In genomic region chr18:12747530-12748315, GRCh38 we compare ENCODE assay signal across 15 cellular contexts. TPM values are rescaled to one million over a fixed set of nuclear protein-coding genes. Genes with fewer than 3 reads are reported as not detected.
DNase-seq lines count a peak whose midpoint lies in the region; ATAC-seq and TF ChIP-seq lines count a peak whose summit lies in the region.
"Had no signal": no experiment of that assay in that cellular context is flagged by ENCODE, and none has a peak within 500 bp of the region (broad histone marks: within the 10 kb centered on the region; RNA-seq: fewer than 3 reads in every experiment).

No MANE protein-coding gene starts in this region.

- H2AFZ ChIP-seq in IMR-90 (replicated peaks; ENCODE audit: low read length, poor library complexity): peak overlapping the region; percentile 34
- H2AFZ ChIP-seq: GM23248 had no signal

- dilution Hi-C loops in IMR-90 (cut with HindIII; ENCODE audit: low sequenced_read_pairs, unreplicated experiment): no loop called here

- H3K36me3 Mint-ChIP-seq in activated T-helper 1 cell treated with anti-CD3 and anti-CD28 coated beads, Interleukin-12 subunit alpha, Interleukin-12 subunit beta, Interleukin-2, Interleukin-4 antibody, amounts not matched to agents 30 ng/mL and 10 ng/mL and 1 ng/mL, durations not matched to agents 14 hours and 24 hours and 36 hours (ENCODE audit: low read depth): peaks cover 4% of the 10 kb centered on the region

- H2AK5ac ChIP-seq in IMR-90 (ENCODE audit: low read depth, low read length): 0 out of 2 replicates have a peak overlapping the region, but pooled peaks have one; percentile 40

- DNase-seq in IMR-90 (peak; percentile 10), left lobe of liver (ENCODE audit: low spot score) (peak; percentile 5), HK-2 (ENCODE audit: unreplicated experiment) (no peak), right atrium auricular region (ENCODE audit: low spot score) (no peak)
- DNase-seq in activated T-helper 1 cell treated with anti-CD3 and anti-CD28 coated beads, Interleukin-12 subunit alpha, Interleukin-12 subunit beta, Interleukin-2, Interleukin-4 antibody, amounts not matched to agents 30 ng/mL and 10 ng/mL and 1 ng/mL, durations not matched to agents 14 hours and 24 hours and 36 hours (ENCODE audit: low spot score): no peak
- DNase-seq: COR-L47; GM23248; NCI-H1417; NCI-H187 treated with DMSO at 0.1 percent for 48 hours; NCI-H526 treated with DMSO at 0.1 percent for 48 hours; NK-92 treated with Interleukin-12 subunit alpha and Interleukin-12 subunit beta, amount 100 ng/mL, for 24 hours had no signal

- no peak overlapping the region for H2BK20ac ChIP-seq in IMR-90 (ENCODE audit: low read depth, low read length)

- no peak overlapping the region for H3K4ac ChIP-seq in IMR-90 (ENCODE audit: low read depth, low read length)

- BruUV-seq in IMR-90 (replicated peaks; lab: Mats Ljungman, UMichigan): no TSS peak

- no peak overlapping the region for H2BK5ac ChIP-seq in IMR-90 (ENCODE audit: low read depth, low read length, poor library complexity, severe bottlenecking)

- POLR2A ChIA-PET in IMR-90 (lab: Charles Lee; ENCODE audit: unreplicated experiment): interaction anchor here (0.6 kb wide), 1 partner anchor 136 kb away, joined by 7 read pairs; no protein-coding TSS in a partner anchor

- H2BK15ac ChIP-seq in IMR-90 (ENCODE audit: low read depth, low read length): no peak overlapping the region

- H3K27ac ChIP-seq in BLaER1 (no peak overlapping the region), IMR-90 (ENCODE audit: insufficient read depth, low read length) (no peak overlapping the region), right atrium auricular region (no peak overlapping the region)
- H3K27ac ChIP-seq: GM23248, SK-N-MC had no signal

- no peaks in the 10 kb centered on the region for H3K9me3 Mint-ChIP-seq in activated T-helper 1 cell treated with anti-CD3 and anti-CD28 coated beads, Interleukin-12 subunit alpha, Interleukin-12 subunit beta, Interleukin-2, Interleukin-4 antibody, amounts not matched to agents 30 ng/mL and 10 ng/mL and 1 ng/mL, durations not matched to agents 14 hours and 24 hours and 36 hours

- no CpG with 5 or more reads among the region's 8 CpGs for WGBS in IMR-90 (ENCODE audit: extremely low coverage in 2 of 2, insufficient read length in 1 of 2), 2 experiments

- H3K27me3 Mint-ChIP-seq in activated T-helper 1 cell treated with anti-CD3 and anti-CD28 coated beads, Interleukin-12 subunit alpha, Interleukin-12 subunit beta, Interleukin-2, Interleukin-4 antibody, amounts not matched to agents 30 ng/mL and 10 ng/mL and 1 ng/mL, durations not matched to agents 14 hours and 24 hours and 36 hours (ENCODE audit: insufficient read depth): no peaks in the 10 kb centered on the region

- TF ChIP-seq RAD21 in IMR-90 (IDR thresholded peaks at IDR 0.05; ENCODE audit: low read length): no peak

- no peak overlapping the region for H3K23ac ChIP-seq in IMR-90 (ENCODE audit: low read depth, low read length)

- no peak overlapping the region for H4K5ac ChIP-seq in IMR-90 (ENCODE audit: low read depth, low read length)

- H3K56ac ChIP-seq in IMR-90 (ENCODE audit: extremely low read depth, insufficient read depth, low read length): no peak overlapping the region

- ATAC-seq in IMR-90 (ENCODE audit: low read depth): no peak
- no peak for ATAC-seq in left lobe of liver
- no peak for ATAC-seq in GM21619 (IDR thresholded peaks at IDR 0.05; ENCODE audit: unreplicated experiment)
- ATAC-seq in GM21529 (IDR thresholded peaks at IDR 0.05; ENCODE audit: unreplicated experiment): no peak

- H3K27me3 ChIP-seq in BLaER1: no peaks in the 10 kb centered on the region
- H3K27me3 ChIP-seq in IMR-90 (ENCODE audit: control insufficient read depth, insufficient read depth, low read length): no peaks in the 10 kb centered on the region
- no peaks in the 10 kb centered on the region for H3K27me3 ChIP-seq in right atrium auricular region

- no peak overlapping the region for H4K8ac ChIP-seq in IMR-90 (ENCODE audit: low read depth in 2 of 2, low read length in 2 of 2)

- H3K4me3 ChIP-seq in BLaER1 (no peak overlapping the region), IMR-90 (ENCODE audit: insufficient read depth, low read depth, low read length) (no peak overlapping the region), right atrium auricular region (no peak overlapping the region)
- H3K4me3 ChIP-seq: GM23248, SK-N-MC had no signal

- intact Hi-C loops in IMR-90 (cut with micrococcal nuclease): no loop called here
- intact Hi-C loops in activated T-helper 1 cell treated with anti-CD3 and anti-CD28 coated beads, Interleukin-12 subunit alpha, Interleukin-12 subunit beta, Interleukin-2, Interleukin-4 antibody, amounts not matched to agents 30 ng/mL and 10 ng/mL and 1 ng/mL, durations not matched to agents 14 hours and 24 hours and 36 hours (cut with micrococcal nuclease): no loop called here

- H2AK9ac ChIP-seq in IMR-90 (replicated peaks; ENCODE audit: low read depth, low read length, poor library complexity): no peak overlapping the region

- peaks cover 4% of the 10 kb centered on the region; the same call in 1 of the 2 replicates for H3K9me1 ChIP-seq in IMR-90 (ENCODE audit: insufficient read depth, low read length)

- no peak overlapping the region for H3K4me3 Mint-ChIP-seq in activated T-helper 1 cell treated with anti-CD3 and anti-CD28 coated beads, Interleukin-12 subunit alpha, Interleukin-12 subunit beta, Interleukin-2, Interleukin-4 antibody, amounts not matched to agents 30 ng/mL and 10 ng/mL and 1 ng/mL, durations not matched to agents 14 hours and 24 hours and 36 hours

- H4K20me1 ChIP-seq in BLaER1 (no peaks in the 10 kb centered on the region), IMR-90 (ENCODE audit: insufficient read depth, low read length) (no peaks in the 10 kb centered on the region)

- H3K4me2 ChIP-seq in BLaER1: peak overlapping the region; percentile 82
- H3K4me2 ChIP-seq in IMR-90 (ENCODE audit: low read depth, low read length): no peak overlapping the region

- H3K18ac ChIP-seq in IMR-90 (ENCODE audit: low read depth, low read length): peak overlapping the region; percentile 80; the same call in 1 of the 2 replicates

- no peak for TF ChIP-seq POLR2A in IMR-90 (IDR thresholded peaks at IDR 0.05; ENCODE audit: low read depth, low read length)

- H3K27ac Mint-ChIP-seq in activated T-helper 1 cell treated with anti-CD3 and anti-CD28 coated beads, Interleukin-12 subunit alpha, Interleukin-12 subunit beta, Interleukin-2, Interleukin-4 antibody, amounts not matched to agents 30 ng/mL and 10 ng/mL and 1 ng/mL, durations not matched to agents 14 hours and 24 hours and 36 hours: peak overlapping the region; percentile 52

- H3K4me1 ChIP-seq in BLaER1 (peaks cover 84% of the 10 kb centered on the region), IMR-90 (ENCODE audit: control insufficient read depth, insufficient read depth, low read length) (peaks cover 7% of the 10 kb centered on the region), right atrium auricular region (no peaks in the 10 kb centered on the region)

- H3K9me3 ChIP-seq in BLaER1 (no peaks in the 10 kb centered on the region), IMR-90 (ENCODE audit: control insufficient read depth, insufficient read depth, low read length) (no peaks in the 10 kb centered on the region), right atrium auricular region (no peaks in the 10 kb centered on the region)

- H3K4me1 Mint-ChIP-seq in activated T-helper 1 cell treated with anti-CD3 and anti-CD28 coated beads, Interleukin-12 subunit alpha, Interleukin-12 subunit beta, Interleukin-2, Interleukin-4 antibody, amounts not matched to agents 30 ng/mL and 10 ng/mL and 1 ng/mL, durations not matched to agents 14 hours and 24 hours and 36 hours (ENCODE audit: low read depth): peaks cover 19% of the 10 kb centered on the region

- in situ Hi-C loops in IMR-90 (cut with MboI; ENCODE audit: low sequenced_read_pairs): loop anchor here (10.0 to 25.0 kb wide), 2 partner anchors 147 to 415 kb away; no protein-coding TSS in a partner anchor

- H3K9ac ChIP-seq in BLaER1 (no peak overlapping the region), IMR-90 (ENCODE audit: low read depth, low read length) (no peak overlapping the region)
- H3K9ac ChIP-seq: GM23248 had no signal

- no peak for TF ChIP-seq CTCF in IMR-90 (conservative IDR thresholded peaks at IDR 0.05; ENCODE audit: low read depth, low read length)
- TF ChIP-seq CTCF in right atrium auricular region (IDR thresholded peaks at IDR 0.05): no peak

- no peak overlapping the region; the same call in 1 of the 2 replicates for H3K14ac ChIP-seq in IMR-90 (replicated peaks; ENCODE audit: low read depth, low read length)

- H3K36me3 ChIP-seq in BLaER1 (no peaks in the 10 kb centered on the region), IMR-90 (ENCODE audit: control insufficient read depth, insufficient read depth, low read length) (no peaks in the 10 kb centered on the region), right atrium auricular region (no peaks in the 10 kb centered on the region)

- CTCF ChIA-PET in IMR-90 (lab: Yijun Ruan, JAX): interaction anchor here (0.6 to 1.0 kb wide), 2 partner anchors 14 to 118 kb away, joined by 3 to 4 read pairs; no protein-coding TSS in a partner anchor

- H2BK120ac ChIP-seq in IMR-90 (ENCODE audit: low read depth, low read length): no peak overlapping the region

- H4K91ac ChIP-seq in IMR-90 (ENCODE audit: insufficient read depth, low read depth, low read length): no peak overlapping the region; the same call in 1 of the 2 replicates

- H3K79me1 ChIP-seq in IMR-90 (ENCODE audit: low read depth in 1 of 2, low read length in 2 of 2): no peaks in the 10 kb centered on the region

TF ChIP-seq in IMR-90, 13 proteins besides CTCF, POLR2A, EP300 and RAD21 (continues in another document):
- TF ChIP-seq BHLHE40 (IDR thresholded peaks at IDR 0.05; ENCODE audit: low read depth, low read length) (no peak), RFX5 (IDR thresholded peaks at IDR 0.05; ENCODE audit: low read depth, low read length) (no peak)

RNA-seq across cellular contexts. Expression of gene PSMG2, which starts 44.9 kb away (rescaled TPM):
- total RNA-seq in IMR-90 (2012; rRNA removed): 59.5 and 60.8 TPM in 2 replicates
- 30.4 and 34.4 TPM in 2 replicates for polyA plus RNA-seq in IMR-90 (2012; rRNA removed)
- 16.0 and 17.5 TPM in 2 replicates for polyA plus RNA-seq in IMR-90 (2012; cell fraction: cytosol; rRNA removed)
- 5.7 and 26.1 TPM in 2 replicates for polyA plus RNA-seq in IMR-90 (2012; cell fraction: nucleus; rRNA removed; ENCODE audit: low replicate concordance)
- total RNA-seq in activated T-helper 1 cell treated with anti-CD3 and anti-CD28 coated beads, Interleukin-12 subunit alpha, Interleukin-12 subunit beta, Interleukin-2, Interleukin-4 antibody, amounts not matched to agents 30 ng/mL and 10 ng/mL and 1 ng/mL, durations not matched to agents 14 hours and 24 hours and 36 hours: 113 and 118 TPM in 2 replicates
- 27.0 TPM for total RNA-seq in left lobe of liver
- total RNA-seq in right atrium auricular region: 10 to 100 TPM; 37.7 to 46.0 TPM

RNA-seq across cellular contexts. Expression of gene CEP76, which starts 45.2 kb away (rescaled TPM):
- total RNA-seq in IMR-90 (2012; rRNA removed): 8.1 and 8.3 TPM in 2 replicates
- polyA plus RNA-seq in IMR-90 (2012; rRNA removed): 4.8 and 5.1 TPM in 2 replicates
- polyA plus RNA-seq in IMR-90 (2012; cell fraction: cytosol; rRNA removed): 1.6 and 4.0 TPM in 2 replicates
- 2.7 and 5.1 TPM in 2 replicates for polyA plus RNA-seq in IMR-90 (2012; cell fraction: nucleus; rRNA removed; ENCODE audit: low replicate concordance)
- total RNA-seq in activated T-helper 1 cell treated with anti-CD3 and anti-CD28 coated beads, Interleukin-12 subunit alpha, Interleukin-12 subunit beta, Interleukin-2, Interleukin-4 antibody, amounts not matched to agents 30 ng/mL and 10 ng/mL and 1 ng/mL, durations not matched to agents 14 hours and 24 hours and 36 hours: 16.1 and 17.5 TPM in 2 replicates
- total RNA-seq in left lobe of liver: 6.5 TPM
- total RNA-seq in right atrium auricular region: 1 to 10 TPM; 3.1 to 4.4 TPM

Comparison
In these comparisons a context has a peak if more than half of its experiments do, and no peak if none do; other contexts are left out.
1. DNase-seq: peak in IMR-90 (single experiment) and left lobe of liver (single experiment); none in activated T-helper 1 cell treated with anti-CD3 and anti-CD28 coated beads, Interleukin-12 subunit alpha, Interleukin-12 subunit beta, Interleukin-2, Interleukin-4 antibody, amounts not matched to agents 30 ng/mL and 10 ng/mL and 1 ng/mL, durations not matched to agents 14 hours and 24 hours and 36 hours (single experiment), HK-2 (single experiment) and right atrium auricular region (single experiment).